Comparison of ENCODE assay signal across 1 cellular context in genomic region chr6:13479971-13480434, GRCh38.
A peak's percentile ranks its signal among the peaks of the same experiment; 100 is the strongest.
TF ChIP-seq lines count a peak whose summit lies in the region.

No MANE protein-coding gene starts in this region.

TF ChIP-seq in HepG2, 621 proteins besides CTCF, POLR2A, EP300 and RAD21:
- TF ChIP-seq HNF4A (CRISPR knock-in tag; IDR thresholded peaks at IDR 0.05): 0 out of 2 replicates have a peak, but pooled peaks have one; percentile 17
- no peak for TF ChIP-seq SIX1 (CRISPR knock-in tag; IDR thresholded peaks at IDR 0.05; ENCODE audit: borderline replicate concordance)
- no peak for TF ChIP-seq ZUFSP (CRISPR knock-in tag; IDR thresholded peaks at IDR 0.05; ENCODE audit: borderline replicate concordance)
- peak; percentile 24; the same call in 1 of the 2 replicates for TF ChIP-seq ZNF276 (CRISPR knock-in tag; IDR thresholded peaks at IDR 0.05; ENCODE audit: low read depth)
- 0 out of 2 replicates have a peak, but pooled peaks have one; percentile 27 for TF ChIP-seq RFX5 (IDR thresholded peaks at IDR 0.05; ENCODE audit: low read depth, low read length)
- TF ChIP-seq ZNF343 (CRISPR knock-in tag; IDR thresholded peaks at IDR 0.05): 0 out of 2 replicates have a peak, but pooled peaks have one; percentile 42
- no peak for TF ChIP-seq IKZF1 (IDR thresholded peaks at IDR 0.05)
- TF ChIP-seq MIER2 (CRISPR knock-in tag; IDR thresholded peaks at IDR 0.05): no peak
- TF ChIP-seq HOXA3 (CRISPR knock-in tag; IDR thresholded peaks at IDR 0.05): no peak
